In the genomic region with DNA sequence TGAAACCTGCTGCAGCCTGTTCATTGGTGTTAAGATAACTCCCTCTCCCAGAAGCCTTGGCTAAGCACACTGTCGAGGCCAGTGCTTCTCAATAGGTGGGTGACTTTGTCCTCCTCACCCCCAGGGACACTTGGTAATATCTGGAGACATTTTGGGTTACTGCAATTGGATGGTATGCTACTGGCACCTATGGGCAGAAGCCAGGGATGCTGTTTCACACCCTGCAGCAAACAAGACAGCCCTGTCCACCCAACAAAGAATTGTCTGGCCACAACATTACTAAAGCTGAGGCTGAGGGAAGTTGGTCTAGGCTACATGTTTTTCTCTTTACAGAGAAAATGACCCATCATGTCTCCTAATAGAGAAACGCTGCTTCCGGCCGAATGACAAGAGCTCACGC, we compare ENCODE assay signal across 1 cellular context. TPM values are rescaled to one million over a fixed set of nuclear protein-coding genes. Genes with fewer than 3 reads are reported as not detected.
"Had no signal": no experiment of that assay in that cellular context is flagged by ENCODE, and none has a peak within 500 bp of the region (broad histone marks: within the 10 kb centered on the region; RNA-seq: fewer than 3 reads in every experiment).

No MANE protein-coding gene starts in this region.

RNA-seq across cellular contexts. Expression of a gene that starts 4.9 kb away (rescaled TPM):
- total RNA-seq: GM23248 had no signal
